In genomic region chr1:179926494-179927205, GRCh38 we compare ENCODE assay signal across 1 cellular context.
TF ChIP-seq lines count a peak whose summit lies in the region.

No MANE protein-coding gene starts in this region.

TF ChIP-seq in K562, 482 proteins besides CTCF, POLR2A, EP300 and RAD21:
- TF ChIP-seq ELK1 (CRISPR knock-in tag; IDR thresholded peaks at IDR 0.05): no peak
- no peak for TF ChIP-seq HBP1 (CRISPR knock-in tag; IDR thresholded peaks at IDR 0.05)
- no peak for TF ChIP-seq THAP12 (CRISPR knock-in tag; IDR thresholded peaks at IDR 0.05)
- no peak for TF ChIP-seq RFX7 (CRISPR knock-in tag; IDR thresholded peaks at IDR 0.05)
- no peak for TF ChIP-seq CHCHD3 (CRISPR knock-in tag; IDR thresholded peaks at IDR 0.05)
- no peak for TF ChIP-seq FOXJ3 (CRISPR knock-in tag; IDR thresholded peaks at IDR 0.05)
- peak; percentile 88 for TF ChIP-seq ATF3 (IDR thresholded peaks at IDR 0.05)
- TF ChIP-seq ATF3 (CRISPR knock-in tag; conservative IDR thresholded peaks at IDR 0.05): no peak
- TF ChIP-seq ZNF133 (CRISPR knock-in tag; IDR thresholded peaks at IDR 0.05): no peak
- no peak for TF ChIP-seq MCM3 (IDR thresholded peaks at IDR 0.05)
- TF ChIP-seq PCBP2 (IDR thresholded peaks at IDR 0.05; ENCODE audit: low read depth, low read length, poor library complexity, severe bottlenecking): no peak
- no peak for TF ChIP-seq SNRNP70 (optimal IDR thresholded peaks at IDR 0.05; ENCODE audit: low read depth, low read length)
- no peak for TF ChIP-seq HOXB6 (CRISPR knock-in tag; IDR thresholded peaks at IDR 0.05; ENCODE audit: borderline replicate concordance)
- TF ChIP-seq ZNF644 (tag; IDR thresholded peaks at IDR 0.05; ENCODE audit: low read depth): no peak
- TF ChIP-seq TEAD2 (tag; IDR thresholded peaks at IDR 0.05): no peak
- no peak for TF ChIP-seq TRIM28 (IDR thresholded peaks at IDR 0.05)
- TF ChIP-seq KLF16 (IDR thresholded peaks at IDR 0.05): no peak
- 0 out of 2 replicates have a peak, but pooled peaks have one; percentile 13 for TF ChIP-seq FOSL1 (tag; conservative IDR thresholded peaks at IDR 0.05)
- no peak for TF ChIP-seq HNRNPL (IDR thresholded peaks at IDR 0.05; ENCODE audit: low read depth, low read length)
- no peak for TF ChIP-seq FIP1L1 (IDR thresholded peaks at IDR 0.05; ENCODE audit: low read depth, low read length, poor library complexity, severe bottlenecking)
- peak; percentile 72; the same call in 1 of the 2 replicates for TF ChIP-seq JUND (IDR thresholded peaks at IDR 0.05; ENCODE audit: borderline replicate concordance, low read depth, low read length)
- TF ChIP-seq JUND (tag; IDR thresholded peaks at IDR 0.05; ENCODE audit: borderline replicate concordance, low read depth, low read length): peak; percentile 76
- no peak for TF ChIP-seq ILK (tag; IDR thresholded peaks at IDR 0.05; ENCODE audit: borderline replicate concordance, low read depth)
- TF ChIP-seq USF2 (CRISPR knock-in tag; IDR thresholded peaks at IDR 0.05): no peak
- TF ChIP-seq WHSC1 (IDR thresholded peaks at IDR 0.05; ENCODE audit: low read length): no peak
- TF ChIP-seq SRSF1 (IDR thresholded peaks at IDR 0.05; ENCODE audit: low read depth, low read length): no peak
- no peak for TF ChIP-seq PHF21A (IDR thresholded peaks at IDR 0.05; ENCODE audit: borderline replicate concordance, low read depth)
- no peak for TF ChIP-seq NUFIP1 (IDR thresholded peaks at IDR 0.05; ENCODE audit: partially characterized antibody)
- TF ChIP-seq CEBPG (CRISPR knock-in tag; IDR thresholded peaks at IDR 0.05): no peak
- TF ChIP-seq CEBPG (tag; conservative IDR thresholded peaks at IDR 0.05 in 1 of 2, IDR thresholded peaks at IDR 0.05 in 1 of 2): 0 out of 4 replicates have a peak, but pooled peaks of 1 of the 2 experiments have one; percentile 33
- peak; percentile 10; the same call in 1 of the 2 replicates for TF ChIP-seq C11orf30 (IDR thresholded peaks at IDR 0.05; ENCODE audit: low read depth)
- TF ChIP-seq TAF1 (IDR thresholded peaks at IDR 0.05; ENCODE audit: control insufficient read depth, extremely low read depth, insufficient read depth, low read length, severe bottlenecking): no peak
- no peak for TF ChIP-seq DIDO1 (tag; IDR thresholded peaks at IDR 0.05; ENCODE audit: low read depth)
- TF ChIP-seq ZNF431 (CRISPR knock-in tag; IDR thresholded peaks at IDR 0.05): no peak
- no peak for TF ChIP-seq ZKSCAN3 (CRISPR knock-in tag; IDR thresholded peaks at IDR 0.05)
- TF ChIP-seq NR2C1 (IDR thresholded peaks at IDR 0.05): no peak
- TF ChIP-seq NR2C1 (tag; IDR thresholded peaks at IDR 0.05): no peak
- TF ChIP-seq STAT6 (CRISPR knock-in tag; IDR thresholded peaks at IDR 0.05): no peak
- no peak for TF ChIP-seq EGR1 (conservative IDR thresholded peaks at IDR 0.05)
- no peak for TF ChIP-seq CAMTA2 (CRISPR knock-in tag; conservative IDR thresholded peaks at IDR 0.05)
- TF ChIP-seq ERF (CRISPR knock-in tag; IDR thresholded peaks at IDR 0.05): no peak
